In genomic region chr12:56046027-56046780, GRCh38 we compare ENCODE assay signal across 1 cellular context.
TF ChIP-seq lines count a peak whose summit lies in the region.

No MANE protein-coding gene starts in this region.

TF ChIP-seq in HCT116, 20 proteins besides CTCF, POLR2A, EP300 and RAD21:
- TF ChIP-seq ELF1 (IDR thresholded peaks at IDR 0.05; ENCODE audit: borderline replicate concordance, low read depth) = no peak
- no peak for TF ChIP-seq JUND (IDR thresholded peaks at IDR 0.05)
- 0 out of 2 replicates have a peak, but pooled peaks have one; percentile 5 for TF ChIP-seq SIN3A (IDR thresholded peaks at IDR 0.05; ENCODE audit: low read depth)
- TF ChIP-seq FOSL1 (IDR thresholded peaks at IDR 0.05; ENCODE audit: low read depth) = no peak
- TF ChIP-seq ZNF274 (IDR thresholded peaks at IDR 0.05; ENCODE audit: low read depth, low read length) = no peak
TF ChIP-seq in HCT116: peak in this region for 1.
